ENCODE assay signal across 8 cellular contexts in the genomic region with DNA sequence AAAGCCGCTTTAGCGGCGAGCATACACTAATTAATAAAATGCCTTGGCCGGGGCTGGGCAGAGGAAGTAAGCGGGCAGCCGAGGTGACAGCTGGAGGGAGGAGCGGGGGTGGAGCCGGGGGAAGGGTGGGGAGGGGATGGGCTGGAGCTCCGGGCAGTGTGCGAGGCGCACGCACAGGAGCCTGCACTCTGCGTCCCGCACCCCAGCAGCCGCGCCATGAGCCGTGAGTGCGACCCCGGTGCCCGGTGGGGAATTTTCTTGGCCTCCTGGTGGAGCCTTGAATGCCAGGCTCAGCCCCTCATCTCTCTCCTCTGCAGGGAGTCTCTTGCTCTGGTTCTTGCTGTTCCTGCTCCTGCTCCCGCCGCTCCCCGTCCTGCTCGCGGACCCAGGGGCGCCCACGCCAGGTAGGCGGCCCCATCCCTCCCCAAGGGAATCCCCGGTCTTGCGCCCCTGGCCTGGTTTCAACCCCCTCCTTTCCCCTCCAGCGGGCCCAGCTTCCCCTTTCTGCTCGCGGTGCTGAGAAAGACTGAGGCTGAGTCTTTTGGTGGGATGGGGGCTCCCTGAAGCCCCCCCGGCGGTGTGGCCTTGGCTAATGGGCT. TPM values are rescaled to one million over a fixed set of nuclear protein-coding genes. Genes with fewer than 3 reads are reported as not detected.
DNase-seq lines count a peak whose midpoint lies in the region; ATAC-seq and TF ChIP-seq lines count a peak whose summit lies in the region.

A gene (plus strand): TSS at position 156 of the 599 bp plus-strand sequence. CDS start 61 bp downstream, at position 217.

- no peaks in the 10 kb centered on the region for H3K36me3 ChIP-seq in neutrophil

- H3K4me1 ChIP-seq in neutrophil (ENCODE audit: control insufficient read depth in 1 of 2, insufficient read depth in 1 of 2, low read depth in 1 of 2, low read length in 1 of 2) = peaks cover 18 to 20% of the 10 kb centered on the region in 2 experiments

- CTCF ChIA-PET in T-cell (lab: Charles Lee) = no interaction called here

- ATAC-seq in GM19023 (IDR thresholded peaks at IDR 0.05; ENCODE audit: unreplicated experiment) (peak; percentile 57), HG03432 (IDR thresholded peaks at IDR 0.05; ENCODE audit: unreplicated experiment) (peak; percentile 80), T-cell (replicated peaks in 1 of 4) (peak in 3 of 4 experiments; percentile 36 to 52 (median 41))

- peak within 1 kb of the TSS; percentile 80 for H3K27ac ChIP-seq in neutrophil

- H3K4me1 Mint-ChIP-seq in CD14-positive monocyte (peaks cover 50% of the 10 kb centered on the region), T-cell (peaks cover 10 to 18% (median 12%) of the 10 kb centered on the region in 3 donors)

- H3K9me3 Mint-ChIP-seq in CD14-positive monocyte (peaks cover 0 to 3% (median 3%) of the 10 kb centered on the region in 7 donors), T-cell (peaks cover 0 to 3% (median 0%) of the 10 kb centered on the region in 3 donors)

- peaks cover 10% of the 10 kb centered on the region for H3K27me3 ChIP-seq in neutrophil

- H3K27ac Mint-ChIP-seq in CD14-positive monocyte (peak within 1 kb of the TSS; percentile 84 to 95 (median 92)), T-cell (no peak within 1 kb of the TSS)

- peak within 1 kb of the TSS; percentile 85 to 94 for H3K4me3 Mint-ChIP-seq in CD14-positive monocyte
- peak within 1 kb of the TSS; percentile 58 to 77 (median 68) for H3K4me3 Mint-ChIP-seq in T-cell

- POLR2A ChIA-PET in T-cell (lab: Charles Lee) = no interaction called here

- H3K4me3 ChIP-seq in fibroblast of pulmonary artery (replicated peaks; ENCODE audit: low read depth, low read length) = peak within 1 kb of the TSS; percentile 70
- peak within 1 kb of the TSS; percentile 68 to 74 for H3K4me3 ChIP-seq in neutrophil (ENCODE audit: low read depth in 1 of 2, low read length in 1 of 2)

- intact Hi-C loops in CD14-positive monocyte (cut with micrococcal nuclease) = loop anchor here in 1 of 2 donors (10.0 kb wide), 1 partner anchor 84 kb away; no protein-coding TSS in a partner anchor

- DNase-seq in CD14-positive monocyte (ENCODE audit: low spot score) (peak; percentile 67), T-cell (peak in 2 of 34 experiments; percentile 17 to 20), fibroblast of pulmonary artery (ENCODE audit: low read depth) (peak; percentile 54), NCI-H226 (no peak), inferior parietal cortex (ENCODE audit: extremely low spot score) (no peak)

- TF ChIP-seq CTCF in CD14-positive monocyte (IDR thresholded peaks at IDR 0.05) (no peak), fibroblast of pulmonary artery (IDR thresholded peaks at IDR 0.05; ENCODE audit: low read length, missing control alignments) (no peak), neutrophil (IDR thresholded peaks at IDR 0.05) (no peak)

- H3K36me3 Mint-ChIP-seq in CD14-positive monocyte (peaks cover 12% of the 10 kb centered on the region in 2 donors), T-cell (no peaks in the 10 kb centered on the region)

- H3K9me3 ChIP-seq in neutrophil = no peaks in the 10 kb centered on the region

- H3K27me3 Mint-ChIP-seq in CD14-positive monocyte (ENCODE audit: low read depth in 3 of 3) = peaks cover 0 to 7% (median 1%) of the 10 kb centered on the region in 3 donors
- peaks cover 28 to 41% of the 10 kb centered on the region in 2 donors for H3K27me3 Mint-ChIP-seq in T-cell

RNA-seq across cellular contexts. Expression of the gene that starts here (rescaled TPM):
- 10 to 100 TPM; 17.9 to 20.5 TPM for polyA plus RNA-seq in CD14-positive monocyte
- total RNA-seq in T-cell = 1 to 10 TPM in 1 of 5 donors, under 1 TPM in 4; 0.44 to 2.0 (median 0.86) TPM

Comparison
In these comparisons a context has a peak if more than half of its experiments do, and no peak if none do; other contexts are left out.
1. DNase-seq: peak in CD14-positive monocyte (single experiment) and fibroblast of pulmonary artery (single experiment); none in NCI-H226 (single experiment) and inferior parietal cortex (single experiment).
2. H3K27ac Mint-ChIP-seq: peak in CD14-positive monocyte (7 of 7); none in T-cell (0 of 2).
3. Peak in every context shown above with its lines, with median percentiles within 50 percentile points of each other: ATAC-seq.